Comparison of ENCODE assay signal across 1 cellular context in the genomic region with DNA sequence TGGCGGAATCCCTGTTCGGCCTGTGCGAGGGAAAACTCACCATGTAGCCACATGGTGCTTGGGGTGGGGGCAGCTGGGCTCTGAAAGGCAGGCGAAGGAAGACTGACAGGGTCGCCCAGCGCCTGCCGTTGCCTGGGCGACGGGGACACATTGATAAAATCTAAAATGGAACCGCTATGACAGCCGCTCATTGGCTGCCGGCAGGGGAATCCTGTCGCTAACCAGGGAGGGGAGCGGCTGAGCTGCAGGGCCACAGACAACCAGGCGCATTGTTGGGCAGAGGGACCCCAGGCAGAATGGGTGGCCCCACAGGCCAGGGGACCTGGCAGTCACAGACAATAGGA.
TF ChIP-seq lines count a peak whose summit lies in the region.

No MANE protein-coding gene starts in this region.

TF ChIP-seq in HepG2, 621 proteins besides CTCF, POLR2A, EP300 and RAD21:
- TF ChIP-seq, protein P1, sequence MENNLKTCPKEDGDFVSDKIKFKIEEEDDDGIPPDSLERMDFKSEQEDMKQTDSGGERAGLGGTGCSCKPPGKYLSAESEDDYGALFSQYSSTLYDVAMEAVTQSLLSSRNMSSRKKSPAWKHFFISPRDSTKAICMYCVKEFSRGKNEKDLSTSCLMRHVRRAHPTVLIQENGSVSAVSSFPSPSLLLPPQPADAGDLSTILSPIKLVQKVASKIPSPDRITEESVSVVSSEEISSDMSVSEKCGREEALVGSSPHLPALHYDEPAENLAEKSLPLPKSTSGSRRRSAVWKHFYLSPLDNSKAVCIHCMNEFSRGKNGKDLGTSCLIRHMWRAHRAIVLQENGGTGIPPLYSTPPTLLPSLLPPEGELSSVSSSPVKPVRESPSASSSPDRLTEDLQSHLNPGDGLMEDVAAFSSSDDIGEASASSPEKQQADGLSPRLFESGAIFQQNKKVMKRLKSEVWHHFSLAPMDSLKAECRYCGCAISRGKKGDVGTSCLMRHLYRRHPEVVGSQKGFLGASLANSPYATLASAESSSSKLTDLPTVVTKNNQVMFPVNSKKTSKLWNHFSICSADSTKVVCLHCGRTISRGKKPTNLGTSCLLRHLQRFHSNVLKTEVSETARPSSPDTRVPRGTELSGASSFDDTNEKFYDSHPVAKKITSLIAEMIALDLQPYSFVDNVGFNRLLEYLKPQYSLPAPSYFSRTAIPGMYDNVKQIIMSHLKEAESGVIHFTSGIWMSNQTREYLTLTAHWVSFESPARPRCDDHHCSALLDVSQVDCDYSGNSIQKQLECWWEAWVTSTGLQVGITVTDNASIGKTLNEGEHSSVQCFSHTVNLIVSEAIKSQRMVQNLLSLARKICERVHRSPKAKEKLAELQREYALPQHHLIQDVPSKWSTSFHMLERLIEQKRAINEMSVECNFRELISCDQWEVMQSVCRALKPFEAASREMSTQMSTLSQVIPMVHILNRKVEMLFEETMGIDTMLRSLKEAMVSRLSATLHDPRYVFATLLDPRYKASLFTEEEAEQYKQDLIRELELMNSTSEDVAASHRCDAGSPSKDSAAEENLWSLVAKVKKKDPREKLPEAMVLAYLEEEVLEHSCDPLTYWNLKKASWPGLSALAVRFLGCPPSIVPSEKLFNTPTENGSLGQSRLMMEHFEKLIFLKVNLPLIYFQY (CRISPR knock-in tag; IDR thresholded peaks at IDR 0.05; ENCODE audit: borderline replicate concordance) = no peak
- no peak for TF ChIP-seq HNRNPL (IDR thresholded peaks at IDR 0.05; ENCODE audit: low read depth, low read length)
- no peak for TF ChIP-seq ZNF670 (CRISPR knock-in tag; IDR thresholded peaks at IDR 0.05; ENCODE audit: borderline replicate concordance)
- no peak for TF ChIP-seq LCORL (IDR thresholded peaks at IDR 0.05)
- TF ChIP-seq LCORL (CRISPR knock-in tag; IDR thresholded peaks at IDR 0.05) = no peak
- TF ChIP-seq SRY (CRISPR knock-in tag; IDR thresholded peaks at IDR 0.05) = no peak
- TF ChIP-seq, protein P2, sequence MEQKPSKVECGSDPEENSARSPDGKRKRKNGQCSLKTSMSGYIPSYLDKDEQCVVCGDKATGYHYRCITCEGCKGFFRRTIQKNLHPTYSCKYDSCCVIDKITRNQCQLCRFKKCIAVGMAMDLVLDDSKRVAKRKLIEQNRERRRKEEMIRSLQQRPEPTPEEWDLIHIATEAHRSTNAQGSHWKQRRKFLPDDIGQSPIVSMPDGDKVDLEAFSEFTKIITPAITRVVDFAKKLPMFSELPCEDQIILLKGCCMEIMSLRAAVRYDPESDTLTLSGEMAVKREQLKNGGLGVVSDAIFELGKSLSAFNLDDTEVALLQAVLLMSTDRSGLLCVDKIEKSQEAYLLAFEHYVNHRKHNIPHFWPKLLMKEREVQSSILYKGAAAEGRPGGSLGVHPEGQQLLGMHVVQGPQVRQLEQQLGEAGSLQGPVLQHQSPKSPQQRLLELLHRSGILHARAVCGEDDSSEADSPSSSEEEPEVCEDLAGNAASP (CRISPR knock-in tag; IDR thresholded peaks at IDR 0.05; ENCODE audit: borderline replicate concordance) = no peak
- TF ChIP-seq ZNF121 (CRISPR knock-in tag; IDR thresholded peaks at IDR 0.05) = no peak
- TF ChIP-seq, protein P3, sequence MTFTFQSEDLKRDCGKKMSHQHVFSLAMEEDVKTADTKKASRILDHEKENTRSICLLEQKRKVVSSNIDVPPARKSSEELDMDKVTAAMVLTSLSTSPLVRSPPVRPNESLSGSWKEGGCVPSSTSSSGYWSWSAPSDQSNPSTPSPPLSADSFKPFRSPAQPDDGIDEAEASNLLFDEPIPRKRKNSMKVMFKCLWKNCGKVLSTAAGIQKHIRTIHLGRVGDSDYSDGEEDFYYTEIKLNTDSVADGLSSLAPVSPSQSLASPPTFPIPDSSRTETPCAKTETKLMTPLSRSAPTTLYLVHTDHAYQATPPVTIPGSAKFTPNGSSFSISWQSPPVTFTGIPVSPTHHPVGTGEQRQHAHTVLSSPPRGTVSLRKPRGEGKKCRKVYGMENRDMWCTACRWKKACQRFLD (CRISPR knock-in tag; IDR thresholded peaks at IDR 0.05; ENCODE audit: borderline replicate concordance) = no peak
- TF ChIP-seq, protein P4, sequence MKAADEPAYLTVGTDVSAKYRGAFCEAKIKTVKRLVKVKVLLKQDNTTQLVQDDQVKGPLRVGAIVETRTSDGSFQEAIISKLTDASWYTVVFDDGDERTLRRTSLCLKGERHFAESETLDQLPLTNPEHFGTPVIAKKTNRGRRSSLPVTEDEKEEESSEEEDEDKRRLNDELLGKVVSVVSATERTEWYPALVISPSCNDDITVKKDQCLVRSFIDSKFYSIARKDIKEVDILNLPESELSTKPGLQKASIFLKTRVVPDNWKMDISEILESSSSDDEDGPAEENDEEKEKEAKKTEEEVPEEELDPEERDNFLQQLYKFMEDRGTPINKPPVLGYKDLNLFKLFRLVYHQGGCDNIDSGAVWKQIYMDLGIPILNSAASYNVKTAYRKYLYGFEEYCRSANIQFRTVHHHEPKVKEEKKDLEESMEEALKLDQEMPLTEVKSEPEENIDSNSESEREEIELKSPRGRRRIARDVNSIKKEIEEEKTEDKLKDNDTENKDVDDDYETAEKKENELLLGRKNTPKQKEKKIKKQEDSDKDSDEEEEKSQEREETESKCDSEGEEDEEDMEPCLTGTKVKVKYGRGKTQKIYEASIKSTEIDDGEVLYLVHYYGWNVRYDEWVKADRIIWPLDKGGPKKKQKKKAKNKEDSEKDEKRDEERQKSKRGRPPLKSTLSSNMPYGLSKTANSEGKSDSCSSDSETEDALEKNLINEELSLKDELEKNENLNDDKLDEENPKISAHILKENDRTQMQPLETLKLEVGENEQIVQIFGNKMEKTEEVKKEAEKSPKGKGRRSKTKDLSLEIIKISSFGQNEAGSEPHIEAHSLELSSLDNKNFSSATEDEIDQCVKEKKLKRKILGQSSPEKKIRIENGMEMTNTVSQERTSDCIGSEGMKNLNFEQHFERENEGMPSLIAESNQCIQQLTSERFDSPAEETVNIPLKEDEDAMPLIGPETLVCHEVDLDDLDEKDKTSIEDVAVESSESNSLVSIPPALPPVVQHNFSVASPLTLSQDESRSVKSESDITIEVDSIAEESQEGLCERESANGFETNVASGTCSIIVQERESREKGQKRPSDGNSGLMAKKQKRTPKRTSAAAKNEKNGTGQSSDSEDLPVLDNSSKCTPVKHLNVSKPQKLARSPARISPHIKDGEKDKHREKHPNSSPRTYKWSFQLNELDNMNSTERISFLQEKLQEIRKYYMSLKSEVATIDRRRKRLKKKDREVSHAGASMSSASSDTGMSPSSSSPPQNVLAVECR (CRISPR knock-in tag; IDR thresholded peaks at IDR 0.05; ENCODE audit: borderline replicate concordance) = no peak
- no peak for TF ChIP-seq ZBTB7A (CRISPR knock-in tag; IDR thresholded peaks at IDR 0.05)
- TF ChIP-seq REXO4 (CRISPR knock-in tag; IDR thresholded peaks at IDR 0.05; ENCODE audit: borderline replicate concordance) = no peak
- TF ChIP-seq, protein P5, sequence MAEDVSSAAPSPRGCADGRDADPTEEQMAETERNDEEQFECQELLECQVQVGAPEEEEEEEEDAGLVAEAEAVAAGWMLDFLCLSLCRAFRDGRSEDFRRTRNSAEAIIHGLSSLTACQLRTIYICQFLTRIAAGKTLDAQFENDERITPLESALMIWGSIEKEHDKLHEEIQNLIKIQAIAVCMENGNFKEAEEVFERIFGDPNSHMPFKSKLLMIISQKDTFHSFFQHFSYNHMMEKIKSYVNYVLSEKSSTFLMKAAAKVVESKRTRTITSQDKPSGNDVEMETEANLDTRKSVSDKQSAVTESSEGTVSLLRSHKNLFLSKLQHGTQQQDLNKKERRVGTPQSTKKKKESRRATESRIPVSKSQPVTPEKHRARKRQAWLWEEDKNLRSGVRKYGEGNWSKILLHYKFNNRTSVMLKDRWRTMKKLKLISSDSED (CRISPR knock-in tag; IDR thresholded peaks at IDR 0.05) = no peak
- no peak for TF ChIP-seq CBX2 (IDR thresholded peaks at IDR 0.05; ENCODE audit: low read depth, low read length)
- no peak for TF ChIP-seq CBX2 (CRISPR knock-in tag; IDR thresholded peaks at IDR 0.05; ENCODE audit: low read depth)
- TF ChIP-seq ZNF550 (CRISPR knock-in tag; IDR thresholded peaks at IDR 0.05; ENCODE audit: borderline replicate concordance) = no peak
- TF ChIP-seq GABPB1 (CRISPR knock-in tag; IDR thresholded peaks at IDR 0.05) = no peak
- TF ChIP-seq, protein P6, sequence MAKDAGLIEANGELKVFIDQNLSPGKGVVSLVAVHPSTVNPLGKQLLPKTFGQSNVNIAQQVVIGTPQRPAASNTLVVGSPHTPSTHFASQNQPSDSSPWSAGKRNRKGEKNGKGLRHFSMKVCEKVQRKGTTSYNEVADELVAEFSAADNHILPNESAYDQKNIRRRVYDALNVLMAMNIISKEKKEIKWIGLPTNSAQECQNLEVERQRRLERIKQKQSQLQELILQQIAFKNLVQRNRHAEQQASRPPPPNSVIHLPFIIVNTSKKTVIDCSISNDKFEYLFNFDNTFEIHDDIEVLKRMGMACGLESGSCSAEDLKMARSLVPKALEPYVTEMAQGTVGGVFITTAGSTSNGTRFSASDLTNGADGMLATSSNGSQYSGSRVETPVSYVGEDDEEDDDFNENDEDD (CRISPR knock-in tag; IDR thresholded peaks at IDR 0.05; ENCODE audit: borderline replicate concordance) = no peak
- no peak for TF ChIP-seq SP5 (CRISPR knock-in tag; IDR thresholded peaks at IDR 0.05; ENCODE audit: borderline replicate concordance, low read depth)
- TF ChIP-seq ZMYM2 (CRISPR knock-in tag; IDR thresholded peaks at IDR 0.05) = no peak
